In the genomic region with DNA sequence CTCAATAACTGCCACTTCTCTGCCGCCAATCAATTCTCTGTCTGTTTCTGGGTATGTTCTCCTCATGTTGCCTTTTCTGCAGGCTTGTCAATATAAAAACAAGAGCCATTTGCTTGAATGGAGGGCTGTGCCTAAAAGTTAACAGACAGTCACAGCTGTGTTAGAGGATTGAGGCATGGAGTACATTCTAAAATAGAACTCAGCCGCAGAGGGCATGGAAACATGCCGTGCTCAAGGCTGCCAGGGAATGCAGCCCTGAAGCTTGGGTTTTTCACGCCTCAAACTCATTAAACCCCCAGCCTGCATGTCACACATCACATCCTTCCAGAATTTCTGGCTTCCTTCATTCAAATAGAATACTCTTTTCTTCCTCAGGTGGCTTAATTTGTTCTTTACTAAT, we compare ENCODE assay signal across 19 cellular contexts.
"Had no signal": no experiment of that assay in that cellular context is flagged by ENCODE, and none has a peak within 500 bp of the region (broad histone marks: within the 10 kb centered on the region; RNA-seq: fewer than 3 reads in every experiment).

No MANE protein-coding gene starts in this region.

- H3K27me3 ChIP-seq: esophagus squamous epithelium, hepatocyte, right lobe of liver, spleen had no signal

- H3K36me3 Mint-ChIP-seq: activated naive CD4-positive, alpha-beta T cell treated with anti-CD3 and anti-CD28 coated beads, Interleukin-2, amount 50 U/mL, for 72 hours; stimulated activated naive B cell treated with anti-CD40 and anti-IgM and Interleukin-4, amounts not matched to agents 10 μg/mL and 1 μg/mL and 100 μg/mL, for 72 hours; WTC11 had no signal

- H3K9me3 ChIP-seq: esophagus squamous epithelium, prostate gland, right lobe of liver, spleen, thoracic aorta had no signal

- ATAC-seq: activated CD4-positive, alpha-beta T cell treated with anti-CD3 and anti-CD28 coated beads for 36 hours; activated naive CD4-positive, alpha-beta T cell treated with anti-CD3 and anti-CD28 coated beads, Interleukin-2, amount 50 U/mL, for 72 hours; left colon; right lobe of liver; stimulated activated naive B cell treated with anti-CD40 and anti-IgM and Interleukin-4, amounts not matched to agents 10 μg/mL and 1 μg/mL and 100 μg/mL, for 72 hours; WTC11 had no signal

- H3K4me1 Mint-ChIP-seq: stimulated activated naive B cell treated with anti-CD40 and anti-IgM and Interleukin-4, amounts not matched to agents 10 μg/mL and 1 μg/mL and 100 μg/mL, for 72 hours had no signal

- DNase-seq: activated CD4-positive, alpha-beta T cell treated with anti-CD3 and anti-CD28 coated beads for 36 hours; activated CD4-positive, alpha-beta T cell treated with anti-CD3 and anti-CD28 coated beads, Interleukin-2, amount 50 U/mL, for 48 hours; activated gamma-delta T cell treated with Interleukin-2 at 50 U/mL for 16 hours; activated T-cell treated with anti-CD3 and anti-CD28 coated beads for 4 hours; dermis blood vessel endothelial cell; effector memory CD4-positive, alpha-beta T cell; esophagus squamous epithelium; left colon; right lobe of liver; spleen; stimulated activated naive B cell treated with anti-CD40 and anti-IgM and Interleukin-4, amounts not matched to agents 10 μg/mL and 1 μg/mL and 100 μg/mL, for 72 hours had no signal

- H3K27ac Mint-ChIP-seq: activated CD4-positive, alpha-beta T cell treated with anti-CD3 and anti-CD28 coated beads for 36 hours; activated naive CD4-positive, alpha-beta T cell treated with anti-CD3 and anti-CD28 coated beads, Interleukin-2, amount 50 U/mL, for 72 hours; activated T-helper 1 cell treated with anti-CD3 and anti-CD28 coated beads, Interleukin-12 subunit alpha, Interleukin-12 subunit beta, Interleukin-2, Interleukin-4 antibody, amounts not matched to agents 30 ng/mL and 10 ng/mL and 1 ng/mL, durations not matched to agents 14 hours and 24 hours and 36 hours; mesothelial cell of epicardium; stimulated activated naive B cell treated with anti-CD40 and anti-IgM and Interleukin-4, amounts not matched to agents 10 μg/mL and 1 μg/mL and 100 μg/mL, for 72 hours; WTC11 had no signal

- H3K4me1 ChIP-seq: prostate gland, right lobe of liver, spleen had no signal

- H3K4me3 ChIP-seq: esophagus squamous epithelium, hepatocyte, lung, prostate gland, right lobe of liver, spleen, thoracic aorta had no signal

- H3K36me3 ChIP-seq: esophagus squamous epithelium, prostate gland, right lobe of liver, spleen, thoracic aorta had no signal

- H3K27me3 Mint-ChIP-seq: activated CD4-positive, alpha-beta T cell treated with anti-CD3 and anti-CD28 coated beads for 36 hours had no signal

- H3K9me3 Mint-ChIP-seq: activated naive CD4-positive, alpha-beta T cell treated with anti-CD3 and anti-CD28 coated beads, Interleukin-2, amount 50 U/mL, for 72 hours; stimulated activated naive B cell treated with anti-CD40 and anti-IgM and Interleukin-4, amounts not matched to agents 10 μg/mL and 1 μg/mL and 100 μg/mL, for 72 hours; WTC11 had no signal

- H3K4me3 Mint-ChIP-seq: activated CD4-positive, alpha-beta T cell treated with anti-CD3 and anti-CD28 coated beads for 36 hours; activated T-helper 1 cell treated with anti-CD3 and anti-CD28 coated beads, Interleukin-12 subunit alpha, Interleukin-12 subunit beta, Interleukin-2, Interleukin-4 antibody, amounts not matched to agents 30 ng/mL and 10 ng/mL and 1 ng/mL, durations not matched to agents 14 hours and 24 hours and 36 hours; mesothelial cell of epicardium; stimulated activated naive B cell treated with anti-CD40 and anti-IgM and Interleukin-4, amounts not matched to agents 10 μg/mL and 1 μg/mL and 100 μg/mL, for 72 hours; WTC11 had no signal

- H3K27ac ChIP-seq: esophagus squamous epithelium, hepatocyte, prostate gland, right lobe of liver, spleen had no signal
